In genomic region chr13:21973437-21974125, GRCh38 we compare ENCODE assay signal across 24 cellular contexts.
"Had no signal": no experiment of that assay in that cellular context is flagged by ENCODE, and none has a peak within 500 bp of the region (broad histone marks: within the 10 kb centered on the region; RNA-seq: fewer than 3 reads in every experiment).

No MANE protein-coding gene starts in this region.

- H3K4me1 Mint-ChIP-seq: activated naive CD4-positive, alpha-beta T cell treated with anti-CD3 and anti-CD28 coated beads, Interleukin-2, amount 50 U/mL, for 24 hours; naive thymus-derived CD4-positive, alpha-beta T cell; neural crest cell; T-cell had no signal

- H3K9me3 ChIP-seq: adrenal gland, ascending aorta, left lung, transverse colon had no signal

- DNase-seq: activated CD4-positive, alpha-beta T cell treated with anti-CD3 and anti-CD28 coated beads, Interleukin-2, amount 50 U/mL, for 48 hours; activated CD4-positive, CD25-positive, alpha-beta regulatory T cell treated with anti-CD3 and anti-CD28 coated beads, Interleukin-2, amount 50 U/mL, for 72 hours; activated gamma-delta T cell treated with Interleukin-2 at 50 U/mL for 16 hours; adrenal gland; brain microvascular endothelial cell; central memory CD4-positive, alpha-beta T cell; effector memory CD4-positive, alpha-beta T cell; foreskin melanocyte; kidney glomerular epithelial cell; left lung; naive thymus-derived CD4-positive, alpha-beta T cell; T-cell; transverse colon had no signal

- H3K27ac ChIP-seq: adrenal gland, ascending aorta, brain microvascular endothelial cell, left lung, transverse colon, VCaP had no signal

- H3K27me3 ChIP-seq: adrenal gland, ascending aorta, brain microvascular endothelial cell, left lung, transverse colon had no signal

- H3K27me3 Mint-ChIP-seq: activated naive CD4-positive, alpha-beta T cell treated with anti-CD3 and anti-CD28 coated beads, Interleukin-2, amount 50 U/mL, for 24 hours; naive thymus-derived CD4-positive, alpha-beta T cell; T-cell had no signal

- ATAC-seq: esophagus mucosa; left lung; naive thymus-derived CD4-positive, alpha-beta T cell; T-cell had no signal

- H3K36me3 ChIP-seq: adrenal gland, ascending aorta, brain microvascular endothelial cell, left lung, transverse colon had no signal

- H3K27ac Mint-ChIP-seq: activated naive CD4-positive, alpha-beta T cell treated with anti-CD3 and anti-CD28 coated beads, Interleukin-2, amount 50 U/mL, for 24 hours; activated T-helper 1 cell treated with anti-CD3 and anti-CD28 coated beads, Interleukin-12 subunit alpha, Interleukin-12 subunit beta, Interleukin-2, Interleukin-4 antibody, amounts not matched to agents 30 ng/mL and 10 ng/mL and 1 ng/mL, durations not matched to agents 14 hours and 24 hours and 36 hours; naive thymus-derived CD4-positive, alpha-beta T cell; T-cell; T-helper 2 cell treated with Interferon-gamma antibody and Interleukin-4, amounts not matched to agents 5 μg/mL and 100 μg/mL, for 36 hours had no signal

- FAIRE-seq: colon, endothelial cell of umbilical vein, urothelium cell line had no signal

- H3K4me3 Mint-ChIP-seq: activated naive CD4-positive, alpha-beta T cell treated with anti-CD3 and anti-CD28 coated beads, Interleukin-2, amount 50 U/mL, for 24 hours; activated T-helper 1 cell treated with anti-CD3 and anti-CD28 coated beads, Interleukin-12 subunit alpha, Interleukin-12 subunit beta, Interleukin-2, Interleukin-4 antibody, amounts not matched to agents 30 ng/mL and 10 ng/mL and 1 ng/mL, durations not matched to agents 14 hours and 24 hours and 36 hours; naive thymus-derived CD4-positive, alpha-beta T cell; neural crest cell; T-cell; T-helper 2 cell treated with Interferon-gamma antibody and Interleukin-4, amounts not matched to agents 5 μg/mL and 100 μg/mL, for 36 hours had no signal

- H3K9me3 Mint-ChIP-seq: activated naive CD4-positive, alpha-beta T cell treated with anti-CD3 and anti-CD28 coated beads, Interleukin-2, amount 50 U/mL, for 24 hours; activated T-helper 1 cell treated with anti-CD3 and anti-CD28 coated beads, Interleukin-12 subunit alpha, Interleukin-12 subunit beta, Interleukin-2, Interleukin-4 antibody, amounts not matched to agents 30 ng/mL and 10 ng/mL and 1 ng/mL, durations not matched to agents 14 hours and 24 hours and 36 hours; naive thymus-derived CD4-positive, alpha-beta T cell; neural crest cell; T-cell; T-helper 2 cell treated with Interferon-gamma antibody and Interleukin-4, amounts not matched to agents 5 μg/mL and 100 μg/mL, for 36 hours had no signal

- H3K36me3 Mint-ChIP-seq: activated naive CD4-positive, alpha-beta T cell treated with anti-CD3 and anti-CD28 coated beads, Interleukin-2, amount 50 U/mL, for 24 hours; naive thymus-derived CD4-positive, alpha-beta T cell; T-cell had no signal

- H3K4me1 ChIP-seq: adrenal gland, left lung, transverse colon had no signal

- H3K4me3 ChIP-seq: adrenal gland, ascending aorta, left lung, lung, transverse colon had no signal
